ENCODE assay signal across 34 cellular contexts in the genomic region with DNA sequence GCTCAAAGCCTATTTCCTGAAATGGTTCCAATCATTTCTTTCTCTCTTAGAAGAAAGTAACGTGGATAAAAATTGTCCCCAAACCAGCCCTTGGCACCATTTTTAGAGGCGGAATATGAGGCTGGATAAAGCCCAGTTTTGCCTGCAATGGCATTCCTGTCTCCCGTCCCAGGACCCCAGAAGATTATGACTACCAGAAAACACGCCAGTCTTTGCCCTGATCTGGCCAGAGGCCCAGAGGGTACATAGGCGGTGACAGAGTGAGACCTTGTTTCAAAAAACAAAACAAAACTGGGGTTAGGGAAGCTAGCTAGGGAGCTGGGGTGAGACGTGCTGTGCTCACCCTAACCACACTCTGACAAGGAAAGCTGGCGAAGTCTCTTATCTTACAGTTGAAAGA. TPM values are rescaled to one million over a fixed set of nuclear protein-coding genes. Genes with fewer than 3 reads are reported as not detected.
"Had no signal": no experiment of that assay in that cellular context is flagged by ENCODE, and none has a peak within 500 bp of the region (broad histone marks: within the 10 kb centered on the region; RNA-seq: fewer than 3 reads in every experiment).

A gene (plus strand): TSS at position 301 of the 400 bp plus-strand sequence. CDS start 462 bp downstream, outside the sequence.

- H3K4me1 ChIP-seq: ascending aorta, breast epithelium, esophagus muscularis mucosa, foreskin keratinocyte, gastrocnemius medialis, heart left ventricle had no signal

- FAIRE-seq: TTC549 had no signal

- H3K27me3 ChIP-seq: ascending aorta, breast epithelium, esophagus muscularis mucosa, foreskin keratinocyte, gastrocnemius medialis, heart left ventricle had no signal

- DNase-seq: activated CD4-positive, alpha-beta memory T cell treated with anti-CD3 and anti-CD28 coated beads, Interleukin-2, amount 10 ng/mL, durations not matched to agents 7 days and 5 days; activated CD4-positive, alpha-beta T cell treated with anti-CD3 and anti-CD28 coated beads for 1 hour; activated CD4-positive, alpha-beta T cell treated with anti-CD3 and anti-CD28 coated beads for 4 hours; activated CD4-positive, alpha-beta T cell treated with anti-CD3 and anti-CD28 coated beads, Interleukin-2, amount 10 ng/mL, durations not matched to agents 7 days and 5 days; activated CD4-positive, alpha-beta T cell treated with anti-CD3 and anti-CD28 coated beads, Interleukin-2, amount 50 U/mL, for 4 hours; activated CD8-positive, alpha-beta memory T cell treated with anti-CD3 and anti-CD28 coated beads, Interleukin-2, amount 50 U/mL, for 48 hours; activated gamma-delta T cell; activated naive CD4-positive, alpha-beta T cell; activated naive CD4-positive, alpha-beta T cell treated with anti-CD3 and anti-CD28 coated beads, Interleukin-2, amount 10 ng/mL, durations not matched to agents 7 days and 5 days; activated naive CD8-positive, alpha-beta T cell treated with anti-CD3 and anti-CD28 coated beads, Interleukin-2, amount 10 ng/mL, durations not matched to agents 7 days and 5 days; activated T-cell treated with anti-CD3 and anti-CD28 coated beads for 4 hours; activated T-cell treated with anti-CD3 and anti-CD28 coated beads, Interleukin-2, amount 50 U/mL, for 24 hours; activated T-cell treated with anti-CD3 and anti-CD28 coated beads, Interleukin-2, amount 50 U/mL, for 72 hours; central memory CD4-positive, alpha-beta T cell; dorsolateral prefrontal cortex; effector memory CD4-positive, alpha-beta T cell; endodermal cell; foreskin keratinocyte; gastrocnemius medialis; glutamatergic neuron; heart left ventricle; T-helper 1 cell; T-helper 17 cell had no signal

- H3K4me3 ChIP-seq: ascending aorta, breast epithelium, cardiac muscle cell, coronary artery, dorsolateral prefrontal cortex, esophagus muscularis mucosa, gastrocnemius medialis, heart left ventricle had no signal

- H3K36me3 ChIP-seq: ascending aorta, breast epithelium, cardiac muscle cell, esophagus muscularis mucosa, gastrocnemius medialis, heart left ventricle had no signal

- H3K27ac ChIP-seq: ascending aorta, breast epithelium, cardiac muscle cell, coronary artery, dorsolateral prefrontal cortex, esophagus muscularis mucosa, foreskin keratinocyte, gastrocnemius medialis, heart left ventricle, VCaP had no signal

- ATAC-seq: activated naive CD4-positive, alpha-beta T cell treated with anti-CD3 and anti-CD28 coated beads, Interleukin-2, amount 50 U/mL, for 72 hours; activated T-cell treated with anti-CD3 and anti-CD28 coated beads, Interleukin-2, amount 50 U/mL, for 72 hours; foreskin keratinocyte; gastrocnemius medialis; heart left ventricle; T-helper 17 cell; WTC11 had no signal

RNA-seq across cellular contexts. Expression of the gene that starts here (rescaled TPM):
- total RNA-seq: activated CD4-positive, alpha-beta memory T cell treated with anti-CD3 and anti-CD28 coated beads, Interleukin-2, amount 10 ng/mL, durations not matched to agents 7 days and 5 days; activated CD4-positive, alpha-beta T cell treated with anti-CD3 and anti-CD28 coated beads, Interleukin-2, amount 10 ng/mL, durations not matched to agents 7 days and 5 days; activated naive CD4-positive, alpha-beta T cell treated with anti-CD3 and anti-CD28 coated beads, Interleukin-2, amount 50 U/mL, for 72 hours; activated naive CD8-positive, alpha-beta T cell treated with anti-CD3 and anti-CD28 coated beads, Interleukin-2, amount 10 ng/mL, durations not matched to agents 7 days and 5 days; activated T-cell treated with anti-CD3 and anti-CD28 coated beads, Interleukin-2, amount 50 U/mL, for 72 hours; ascending aorta; breast epithelium; cardiac muscle cell; cerebellum; dorsolateral prefrontal cortex; endodermal cell; epithelial cell of proximal tubule; esophagus muscularis mucosa; foreskin keratinocyte; gastrocnemius medialis; heart left ventricle; T-helper 17 cell had no signal
- polyA plus RNA-seq: cardiac muscle cell, foreskin keratinocyte, heart left ventricle had no signal
